8 cellular contexts compared by ENCODE assay signal in genomic region chrX:38717871-38718270, GRCh38.
DNase-seq lines count a peak whose midpoint lies in the region; ATAC-seq, FAIRE-seq and TF ChIP-seq lines count a peak whose summit lies in the region.

No MANE protein-coding gene starts in this region.

- DNase-seq in DND-41 (peak; percentile 5), HT-29 (ENCODE audit: low spot score) (peak; percentile 8), WTC11 (ENCODE audit: low spot score) (no peak), right lobe of liver (no peak), H54 (ENCODE audit: insufficient read length, low spot score) (no peak)
- DNase-seq in activated CD4-positive, alpha-beta T cell treated with anti-CD3 and anti-CD28 coated beads, Interleukin-2, amount 50 U/mL, for 48 hours, result no peak

- CTCF ChIA-PET in WTC11 (lab: Charles Lee), result interaction anchor here (0.6 to 1.2 kb wide), 2 partner anchors 17 to 1129 kb away, joined by 3 read pairs; no protein-coding TSS in a partner anchor

- H3K9me3 ChIP-seq in DND-41 (ENCODE audit: insufficient read depth, low read length, severe bottlenecking) (no peaks in the 10 kb centered on the region), right lobe of liver (no peaks in the 10 kb centered on the region)

- no peak overlapping the region for H2AFZ ChIP-seq in DND-41 (ENCODE audit: low read depth, low read length)

- no peaks in the 10 kb centered on the region for H3K27me3 ChIP-seq in DND-41 (ENCODE audit: insufficient read depth, low read length, poor library complexity)
- no peaks in the 10 kb centered on the region for H3K27me3 ChIP-seq in right lobe of liver

- FAIRE-seq in H54 (lab: Jason Lieb, UNC), result no peak

- TF ChIP-seq CTCF in DND-41 (IDR thresholded peaks at IDR 0.05; ENCODE audit: borderline replicate concordance, extremely low read depth, low read length, poor library complexity, severe bottlenecking), result peak; percentile 60
- TF ChIP-seq CTCF in WTC11 (IDR thresholded peaks at IDR 0.05), result peak; percentile 53
- TF ChIP-seq CTCF in right lobe of liver (IDR thresholded peaks at IDR 0.05), result peak; percentile 34 to 59 (median 54)

- WGBS in right lobe of liver (ENCODE audit: insufficient coverage, low coverage, low lambda C conversion rate, missing lambda C conversion rate), result 7% methylated on average over 1 of the region's 1 CpG

- H3K4me1 Mint-ChIP-seq in WTC11, result no peaks in the 10 kb centered on the region

- no peak for TF ChIP-seq POLR2A in right lobe of liver (IDR thresholded peaks at IDR 0.05)
- no peak for TF ChIP-seq POLR2A in H54 (IDR thresholded peaks at IDR 0.05; ENCODE audit: low read depth, low read length)

- H3K36me3 ChIP-seq in DND-41 (ENCODE audit: insufficient read depth, low read length) (no peaks in the 10 kb centered on the region), right lobe of liver (no peaks in the 10 kb centered on the region)

- H3K4me3 ChIP-seq in DND-41 (ENCODE audit: low read depth in 1 of 2, low read length in 2 of 2), result no peak overlapping the region
- no peak overlapping the region for H3K4me3 ChIP-seq in right lobe of liver

- H4K20me1 ChIP-seq in DND-41 (ENCODE audit: insufficient read depth, low read length), result no peaks in the 10 kb centered on the region

- no peaks in the 10 kb centered on the region for H3K4me1 ChIP-seq in DND-41 (ENCODE audit: insufficient read depth, low read length)
- H3K4me1 ChIP-seq in right lobe of liver, result no peaks in the 10 kb centered on the region

- H3K27me3 Mint-ChIP-seq in WTC11 (ENCODE audit: low read depth), result no peaks in the 10 kb centered on the region

- no peak overlapping the region for H3K4me2 ChIP-seq in DND-41 (ENCODE audit: insufficient read depth, low read length)

- no peaks in the 10 kb centered on the region for H3K79me2 ChIP-seq in DND-41 (ENCODE audit: insufficient read depth, low read length)

- H3K9ac ChIP-seq in DND-41 (ENCODE audit: low read depth, low read length), result no peak overlapping the region

- intact Hi-C loops in right lobe of liver (cut with DNase I), result no loop called here

- POLR2A ChIA-PET in WTC11 (lab: Charles Lee), result no interaction called here

- peaks cover 10% of the 10 kb centered on the region for H3K9me3 Mint-ChIP-seq in WTC11

- no peak overlapping the region for H3K4me3 Mint-ChIP-seq in WTC11

- no peaks in the 10 kb centered on the region for H3K36me3 Mint-ChIP-seq in WTC11

- ATAC-seq in DND-41 (ENCODE audit: insufficient read depth, low read depth) (no peak), WTC11 (no peak), right lobe of liver (peak in 2 of 4 donors; percentile 36 to 42), HG03565 (IDR thresholded peaks at IDR 0.05; ENCODE audit: unreplicated experiment) (no peak), HG02981 (IDR thresholded peaks at IDR 0.05; ENCODE audit: unreplicated experiment) (no peak)

- H3K27ac ChIP-seq in DND-41 (ENCODE audit: low read length) (no peak overlapping the region), right lobe of liver (no peak overlapping the region)

- H3K27ac Mint-ChIP-seq in WTC11, result no peak overlapping the region

TF ChIP-seq in WTC11, 78 proteins besides CTCF, POLR2A, EP300 and RAD21:
- TF ChIP-seq, protein P1, sequence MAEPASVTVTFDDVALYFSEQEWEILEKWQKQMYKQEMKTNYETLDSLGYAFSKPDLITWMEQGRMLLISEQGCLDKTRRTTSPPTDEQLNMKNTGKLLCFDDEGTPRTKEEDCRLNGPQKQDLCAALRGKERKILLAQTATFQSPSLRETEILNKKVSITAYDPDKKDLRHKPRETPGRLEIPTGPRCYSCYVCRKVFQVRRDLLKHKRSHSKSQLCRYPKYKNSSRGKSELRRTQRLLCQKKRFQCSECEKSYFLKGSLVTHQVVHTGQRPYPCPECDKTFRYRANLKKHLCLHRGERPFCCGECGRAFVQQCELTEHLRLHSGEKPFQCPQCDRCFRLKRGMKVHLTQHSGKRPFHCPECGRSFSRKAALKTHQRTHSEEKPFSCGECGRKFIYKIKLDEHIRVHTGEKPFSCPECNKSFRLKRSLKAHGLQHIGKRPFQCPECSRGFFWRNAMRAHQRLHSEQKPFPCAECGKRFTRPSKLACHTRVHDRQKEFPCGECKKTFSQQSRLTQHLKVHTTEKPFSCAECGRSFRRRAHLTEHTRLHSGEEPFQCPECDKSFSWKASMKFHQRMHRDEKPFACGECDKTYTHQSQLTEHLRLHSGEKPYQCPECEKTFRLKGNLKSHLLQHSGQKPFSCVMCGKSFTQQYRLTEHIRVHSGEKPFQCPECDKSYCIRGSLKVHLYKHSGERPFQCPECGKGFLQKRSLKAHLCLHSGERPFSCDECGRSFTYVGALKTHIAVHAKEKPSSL (CRISPR knock-in tag; conservative IDR thresholded peaks at IDR 0.05), result no peak
- TF ChIP-seq ZNF317 (CRISPR knock-in tag; IDR thresholded peaks at IDR 0.05; ENCODE audit: borderline replicate concordance, low read depth), result peak; percentile 96
- TF ChIP-seq KAT7 (CRISPR knock-in tag; IDR thresholded peaks at IDR 0.05; ENCODE audit: borderline replicate concordance), result no peak

Comparison
In these comparisons a context has a peak if more than half of its experiments do, and no peak if none do; other contexts are left out.
1. DNase-seq: peak in DND-41 (single experiment) and HT-29 (single experiment); none in WTC11 (single experiment), right lobe of liver (0 of 3), H54 (single experiment) and activated CD4-positive, alpha-beta T cell treated with anti-CD3 and anti-CD28 coated beads, Interleukin-2, amount 50 U/mL, for 48 hours (0 of 2).
2. Peak in every context shown above with its lines, with median percentiles within 50 percentile points of each other: CTCF ChIP-seq.